In genomic region chr20:24291066-24291465, GRCh38 we compare ENCODE assay signal across 1 cellular context.
TF ChIP-seq lines count a peak whose summit lies in the region.

No MANE protein-coding gene starts in this region.

TF ChIP-seq in GM23338, 12 proteins besides CTCF, POLR2A, EP300 and RAD21 (continued from another document):
- no peak for TF ChIP-seq REST (IDR thresholded peaks at IDR 0.05; ENCODE audit: unreplicated experiment)
- no peak for TF ChIP-seq CREB1 (CRISPR knock-in tag; IDR thresholded peaks at IDR 0.05; ENCODE audit: low read depth)
- TF ChIP-seq STAT1 (IDR thresholded peaks at IDR 0.05; ENCODE audit: unreplicated experiment) = no peak
- TF ChIP-seq ZNF331 (CRISPR knock-in tag; IDR thresholded peaks at IDR 0.05; ENCODE audit: low read depth) = no peak
- TF ChIP-seq, protein P1, sequence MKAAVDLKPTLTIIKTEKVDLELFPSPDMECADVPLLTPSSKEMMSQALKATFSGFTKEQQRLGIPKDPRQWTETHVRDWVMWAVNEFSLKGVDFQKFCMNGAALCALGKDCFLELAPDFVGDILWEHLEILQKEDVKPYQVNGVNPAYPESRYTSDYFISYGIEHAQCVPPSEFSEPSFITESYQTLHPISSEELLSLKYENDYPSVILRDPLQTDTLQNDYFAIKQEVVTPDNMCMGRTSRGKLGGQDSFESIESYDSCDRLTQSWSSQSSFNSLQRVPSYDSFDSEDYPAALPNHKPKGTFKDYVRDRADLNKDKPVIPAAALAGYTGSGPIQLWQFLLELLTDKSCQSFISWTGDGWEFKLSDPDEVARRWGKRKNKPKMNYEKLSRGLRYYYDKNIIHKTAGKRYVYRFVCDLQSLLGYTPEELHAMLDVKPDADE (IDR thresholded peaks at IDR 0.05) = no peak
- TF ChIP-seq ZNF114 (CRISPR knock-in tag; IDR thresholded peaks at IDR 0.05) = no peak
- no peak for TF ChIP-seq EZH2phosphoT487 (IDR thresholded peaks at IDR 0.05; ENCODE audit: unreplicated experiment)
- no peak for TF ChIP-seq ZNF462 (CRISPR knock-in tag; IDR thresholded peaks at IDR 0.05)
- TF ChIP-seq POLR2AphosphoS5 (IDR thresholded peaks at IDR 0.05; ENCODE audit: low read depth) = no peak
